8 cellular contexts compared by ENCODE assay signal in the genomic region with DNA sequence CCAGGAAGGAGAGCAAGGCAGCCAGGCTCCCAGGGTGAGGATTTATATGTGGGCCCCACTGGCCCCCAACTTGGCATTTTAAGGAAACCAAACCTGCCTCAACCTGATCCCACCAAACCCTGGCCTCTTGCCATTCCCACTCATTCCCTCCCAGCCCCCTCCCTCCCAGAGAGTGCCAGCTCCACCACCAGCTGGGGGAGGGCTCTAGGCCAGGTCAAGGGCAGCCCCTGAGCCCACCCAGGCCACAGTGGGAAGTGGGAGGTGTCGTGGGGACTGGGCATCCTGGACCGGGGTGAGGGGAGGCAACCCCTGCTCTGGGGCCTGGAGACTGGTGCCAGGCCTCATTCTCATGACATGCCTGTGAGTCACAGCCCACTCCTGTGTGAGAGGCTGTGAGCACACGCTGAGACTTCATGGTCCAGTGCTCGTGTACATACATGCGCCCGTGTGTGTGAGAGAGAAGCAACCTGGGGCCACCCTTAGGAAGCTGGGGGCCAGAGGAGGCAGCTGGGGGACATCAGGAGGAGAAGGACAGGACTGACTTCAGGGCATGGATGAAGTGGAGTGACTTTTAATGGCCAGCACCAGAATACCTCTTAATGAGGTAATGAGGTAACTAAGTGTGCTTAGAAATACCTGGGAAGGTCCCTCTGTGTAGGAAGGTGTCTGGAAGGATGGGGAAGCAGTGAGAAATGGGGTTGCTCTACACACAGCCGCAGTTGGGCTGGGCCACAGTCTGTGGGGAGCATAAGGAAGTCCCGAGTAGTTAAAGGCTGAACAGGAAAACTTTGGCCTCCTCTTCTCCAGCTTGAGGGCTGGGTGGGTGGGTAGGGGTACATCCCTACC. TPM values are rescaled to one million over a fixed set of nuclear protein-coding genes. Genes with fewer than 3 reads are reported as not detected.
DNase-seq lines count a peak whose midpoint lies in the region; ATAC-seq and TF ChIP-seq lines count a peak whose summit lies in the region.

A gene (minus strand): TSS at position 316 of the 846 bp plus-strand sequence. CDS start 1,967 bp downstream, outside the sequence.

- H3K27ac ChIP-seq in aorta (ENCODE audit: low read depth in 1 of 2, low read length in 2 of 2) = peak within 1 kb of the TSS; percentile 89

- intact Hi-C loops in aorta (cut with DNase I) = no loop called here

- no peaks in the 10 kb centered on the region for H3K9me3 ChIP-seq in aorta (ENCODE audit: control insufficient read depth, low read length)

- H3K36me3 ChIP-seq in aorta (ENCODE audit: control insufficient read depth in 1 of 2, insufficient read depth in 2 of 2, low read length in 1 of 2) = no peaks in the 10 kb centered on the region

- DNase-seq in AG10803 (ENCODE audit: low read depth) (peak; percentile 95), NCI-H345 treated with DMSO at 0.1 percent for 48 hours (lab: John Stamatoyannopoulos, UW; ENCODE audit: unreplicated experiment) (peak; percentile 96), fibroblast of peridontal ligament (ENCODE audit: extremely low read depth) (peak; percentile 90), non-pigmented ciliary epithelial cell (ENCODE audit: low read depth) (peak; percentile 74), aorta (peak; percentile 85 to 91), SK-N-DZ (ENCODE audit: low spot score) (no peak)
- DNase-seq in activated T-cell treated with anti-CD3 and anti-CD28 coated beads, Interleukin-2, amount 50 U/mL, for 1 hour = peak; percentile 39

- peak; percentile 67 for ATAC-seq in GM19463 (IDR thresholded peaks at IDR 0.05; ENCODE audit: unreplicated experiment)
- peak; percentile 73 for ATAC-seq in aorta (ENCODE audit: low FRiP score)

- 11% methylated on average over 7 to 8 of the region's 8 CpGs for WGBS in aorta, 2 donors

- TF ChIP-seq CTCF in AG10803 (conservative IDR thresholded peaks at IDR 0.05; ENCODE audit: low read length) = no peak

- no peaks in the 10 kb centered on the region for H3K4me1 ChIP-seq in aorta (ENCODE audit: control insufficient read depth in 1 of 2, insufficient read depth in 2 of 2, low read length in 2 of 2)

- no peaks in the 10 kb centered on the region for H3K27me3 ChIP-seq in aorta (ENCODE audit: control insufficient read depth in 1 of 2, insufficient read depth in 2 of 2, low read length in 1 of 2)

- peak within 1 kb of the TSS; percentile 40 for H3K4me3 ChIP-seq in AG10803 (ENCODE audit: low read length)
- no peak within 1 kb of the TSS for H3K4me3 ChIP-seq in aorta (ENCODE audit: low read length in 2 of 2)

RNA-seq across cellular contexts. Expression of the gene that starts here (rescaled TPM):
- 1 to 10 TPM; 1.8 TPM for total RNA-seq in aorta
- 1 to 10 TPM; 2.1 to 6.4 TPM for polyA plus RNA-seq in aorta
- not detected in 2 replicates for polyA plus RNA-seq in SK-N-DZ (2014; cell fraction: cytosol; rRNA removed)
- polyA plus RNA-seq in SK-N-DZ (2014; cell fraction: nucleus; rRNA removed) = not detected in 2 replicates
